Comparison of ENCODE assay signal across 12 cellular contexts in the genomic region with DNA sequence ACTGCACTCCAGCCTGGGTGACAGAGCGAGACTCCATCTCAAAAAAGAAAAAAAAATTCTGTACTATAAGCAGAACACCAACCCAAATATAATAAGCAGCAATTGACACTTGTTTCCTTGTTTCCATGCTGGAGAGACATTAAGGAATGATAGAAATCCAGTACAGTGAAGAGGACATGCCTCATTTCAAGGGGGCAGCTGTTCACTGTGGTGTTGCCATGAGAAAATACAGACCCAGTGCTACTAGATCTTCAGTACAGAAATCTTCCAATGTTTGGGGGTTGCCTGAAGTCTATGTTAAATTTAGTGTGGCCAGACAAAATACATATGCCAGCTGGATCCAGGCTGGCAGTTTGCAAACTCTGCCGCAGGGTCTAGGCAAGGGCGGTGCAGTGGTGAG. TPM values are rescaled to one million over a fixed set of nuclear protein-coding genes. Genes with fewer than 3 reads are reported as not detected.
DNase-seq lines count a peak whose midpoint lies in the region; ATAC-seq lines count a peak whose summit lies in the region.
"Had no signal": no experiment of that assay in that cellular context is flagged by ENCODE, and none has a peak within 500 bp of the region (broad histone marks: within the 10 kb centered on the region; RNA-seq: fewer than 3 reads in every experiment).

No MANE protein-coding gene starts in this region.

- peak overlapping the region in 7 of 8 donors; percentile 7 to 89 (median 52) for H3K27ac Mint-ChIP-seq in CD8-positive, alpha-beta memory T cell

- no peak overlapping the region for H3K4me3 ChIP-seq in ACC112 (ENCODE audit: low read depth, low read length)
- no peak overlapping the region for H3K4me3 ChIP-seq in CD8-positive, alpha-beta memory T cell (ENCODE audit: low read length)

- H3K4me1 ChIP-seq in ACC112 (ENCODE audit: control insufficient read depth, insufficient read depth, low read length, unreplicated experiment), result peaks cover 44% of the 10 kb centered on the region
- H3K4me1 ChIP-seq in CD8-positive, alpha-beta memory T cell (ENCODE audit: insufficient read depth, low read length), result peaks cover 52% of the 10 kb centered on the region

- H3K27ac ChIP-seq in ACC112 (ENCODE audit: low read depth, low read length), result peak overlapping the region; percentile 93
- H3K27ac ChIP-seq in CD8-positive, alpha-beta memory T cell (ENCODE audit: low read depth, low read length), result no peak overlapping the region

- no peak for DNase-seq in CD8-positive, alpha-beta memory T cell
- peak; percentile 35 for DNase-seq in activated CD8-positive, alpha-beta memory T cell treated with anti-CD3 and anti-CD28 coated beads, Interleukin-2, amount 50 U/mL, for 48 hours
- DNase-seq in myocyte (ENCODE audit: low read depth) (peak; percentile 64), NCI-H526 treated with DMSO at 0.1 percent for 48 hours (lab: John Stamatoyannopoulos, UW) (no peak), GDM1 (lab: John Stamatoyannopoulos, UW) (no peak)
- DNase-seq in central memory CD4-positive, alpha-beta T cell, result no peak
- DNase-seq: activated gamma-delta T cell, glutamatergic neuron, NCI-H2227 treated with DMSO at 0.1 percent for 48 hours had no signal

- H3K27me3 ChIP-seq in ACC112 (ENCODE audit: insufficient read depth, low read length), result no peaks in the 10 kb centered on the region
- H3K27me3 ChIP-seq in CD8-positive, alpha-beta memory T cell (ENCODE audit: insufficient read depth, low read length, poor library complexity, severe bottlenecking), result no peaks in the 10 kb centered on the region

- peaks cover 54 to 72% (median 70%) of the 10 kb centered on the region in 3 donors for H3K4me1 Mint-ChIP-seq in CD8-positive, alpha-beta memory T cell

- CTCF ChIA-PET in CD8-positive, alpha-beta memory T cell (lab: Charles Lee), result interaction anchor here (1.8 to 4.4 kb wide), 4 partner anchors 10 to 27 kb away, joined by 6 to 26 read pairs (median 18); a partner anchor contains a TSS

- H3K36me3 Mint-ChIP-seq in CD8-positive, alpha-beta memory T cell, result no peaks in the 10 kb centered on the region

- no peak for ATAC-seq in GM18868 (IDR thresholded peaks at IDR 0.05; ENCODE audit: unreplicated experiment)

- no peak overlapping the region for H3K4me3 Mint-ChIP-seq in CD8-positive, alpha-beta memory T cell

- H3K27me3 Mint-ChIP-seq in CD8-positive, alpha-beta memory T cell, result peaks cover 0 to 3% of the 10 kb centered on the region in 2 donors
- H3K27me3 Mint-ChIP-seq: central memory CD8-positive, alpha-beta T cell had no signal

- no peaks in the 10 kb centered on the region for H3K36me3 ChIP-seq in ACC112 (ENCODE audit: insufficient read depth, low read length)
- no peaks in the 10 kb centered on the region for H3K36me3 ChIP-seq in CD8-positive, alpha-beta memory T cell (ENCODE audit: insufficient read depth, low read length)

- no peaks in the 10 kb centered on the region for H3K9me3 ChIP-seq in CD8-positive, alpha-beta memory T cell (ENCODE audit: low read length)

- H2AFZ ChIP-seq in ACC112 (ENCODE audit: low read length, unreplicated experiment), result no peak overlapping the region

- H3K79me2 ChIP-seq in ACC112 (ENCODE audit: control insufficient read depth, insufficient read depth, low read length, unreplicated experiment), result no peaks in the 10 kb centered on the region

- H3K9me3 Mint-ChIP-seq in CD8-positive, alpha-beta memory T cell, result no peaks in the 10 kb centered on the region
- H3K9me3 Mint-ChIP-seq: central memory CD8-positive, alpha-beta T cell had no signal

- POLR2A ChIA-PET in CD8-positive, alpha-beta memory T cell (lab: Charles Lee), result interaction anchor here (2.3 kb wide), 1 partner anchor 26 kb away, joined by 7 read pairs; no protein-coding TSS in a partner anchor

RNA-seq across cellular contexts. Expression of a gene that starts 6.3 kb away (rescaled TPM):
- total RNA-seq in CD8-positive, alpha-beta memory T cell, result 1,000 to 10,000 TPM; 1,121 to 1,125 TPM
- 4,836 TPM for polyA plus RNA-seq in CD8-positive, alpha-beta memory T cell
- total RNA-seq in myocyte, result 1,553 and 1,708 TPM in 2 replicates
- polyA plus RNA-seq in myocyte (2012), result 4,071 TPM

RNA-seq across cellular contexts. Expression of a gene that starts 18.3 kb away (rescaled TPM):
- 10 to 100 TPM; 20.3 to 20.8 TPM for total RNA-seq in CD8-positive, alpha-beta memory T cell
- 36.6 TPM for polyA plus RNA-seq in CD8-positive, alpha-beta memory T cell
- total RNA-seq in myocyte, result 0.73 and 1.4 TPM in 2 replicates
- 2.0 TPM for polyA plus RNA-seq in myocyte (2012)

Comparison
In these comparisons a context has a peak if more than half of its experiments do, and no peak if none do; other contexts are left out.
1. DNase-seq: peak in activated CD8-positive, alpha-beta memory T cell treated with anti-CD3 and anti-CD28 coated beads, Interleukin-2, amount 50 U/mL, for 48 hours (single experiment) and myocyte (single experiment); none in CD8-positive, alpha-beta memory T cell (0 of 5), NCI-H526 treated with DMSO at 0.1 percent for 48 hours (single experiment), central memory CD4-positive, alpha-beta T cell (single experiment) and GDM1 (single experiment).